24 cellular contexts compared by ENCODE assay signal in genomic region chr9:137866226-137867141, GRCh38.
"Had no signal": no experiment of that assay in that cellular context is flagged by ENCODE, and none has a peak within 500 bp of the region (broad histone marks: within the 10 kb centered on the region; RNA-seq: fewer than 3 reads in every experiment).

No MANE protein-coding gene starts in this region.

- H3K9ac ChIP-seq: neural progenitor cell had no signal

- FAIRE-seq: astrocyte, frontal cortex, kidney had no signal

- H3K4me3 ChIP-seq: adrenal gland, breast epithelium, neural progenitor cell, prostate gland, right atrium auricular region, stomach, thoracic aorta, upper lobe of left lung had no signal

- H3K36me3 ChIP-seq: adrenal gland, breast epithelium, neural progenitor cell, prostate gland, right atrium auricular region, stomach, thoracic aorta, upper lobe of left lung had no signal

- DNase-seq: activated CD4-positive, alpha-beta T cell treated with anti-CD3 and anti-CD28 coated beads, Interleukin-2, amount 50 U/mL, for 1 hour; activated CD4-positive, CD25-positive, alpha-beta regulatory T cell treated with anti-CD3 and anti-CD28 coated beads, Interleukin-2, amount 50 U/mL, for 72 hours; activated CD8-positive, alpha-beta memory T cell treated with anti-CD3 and anti-CD28 coated beads for 24 hours; activated effector memory CD4-positive, alpha-beta T cell treated with anti-CD3 and anti-CD28 coated beads, Interleukin-2, amount 50 U/mL, for 16 hours; activated T-cell treated with anti-CD3 and anti-CD28 coated beads, Interleukin-2, amount 50 U/mL, for 72 hours; adrenal gland; cerebellar nuclear complex; effector CD4-positive, alpha-beta T cell; head of caudate nucleus; kidney; mammary epithelial cell; stimulated activated CD4-positive, alpha-beta T cell treated with anti-CD3 and anti-CD28 coated beads, Interleukin-12 subunit alpha, Interleukin-12 subunit beta, amount 100 ng/mL, for 4 hours; stimulated activated CD4-positive, alpha-beta T cell treated with anti-CD3 and anti-CD28 coated beads, Interleukin-1b, Interleukin-23, amount 100 ng/mL, for 48 hours; stomach; T1000 had no signal

- H3K9me3 ChIP-seq: adrenal gland, prostate gland, thoracic aorta, upper lobe of left lung had no signal

- H3K4me1 ChIP-seq: adrenal gland, breast epithelium, neural progenitor cell, prostate gland, right atrium auricular region, stomach, upper lobe of left lung had no signal

- H3K27ac ChIP-seq: adrenal gland, breast epithelium, neural progenitor cell, prostate gland, right atrium auricular region, stomach, thoracic aorta, upper lobe of left lung had no signal

- H3K4me2 ChIP-seq: neural progenitor cell had no signal

- ATAC-seq: activated T-cell treated with anti-CD3 and anti-CD28 coated beads, Interleukin-2, amount 50 U/mL, for 72 hours; left lobe of liver had no signal

- H3K27me3 ChIP-seq: adrenal gland, neural progenitor cell, right atrium auricular region, upper lobe of left lung had no signal
